Comparison of ENCODE assay signal across 16 cellular contexts in genomic region chr4:71663780-71664179, GRCh38.
"Had no signal": no experiment of that assay in that cellular context is flagged by ENCODE, and none has a peak within 500 bp of the region (broad histone marks: within the 10 kb centered on the region; RNA-seq: fewer than 3 reads in every experiment).

No MANE protein-coding gene starts in this region.

- H3K9ac ChIP-seq: parathyroid adenoma had no signal

- H3K79me2 ChIP-seq: parathyroid adenoma had no signal

- ATAC-seq: activated T-cell treated with anti-CD3 and anti-CD28 coated beads, Interleukin-2, amount 50 U/mL, for 72 hours; body of pancreas; left lobe of liver; naive thymus-derived CD8-positive, alpha-beta T cell; stimulated activated effector memory CD8-positive, alpha-beta T cell treated with anti-CD3 and anti-CD28 coated beads, Interleukin-12 subunit alpha, Interleukin-12 subunit beta, amount 100 ng/mL, for 72 hours had no signal

- DNase-seq: activated CD4-positive, alpha-beta T cell treated with anti-CD3 and anti-CD28 coated beads, Interleukin-2, amount 10 ng/mL, durations not matched to agents 7 days and 5 days; activated CD4-positive, CD25-positive, alpha-beta regulatory T cell; activated CD8-positive, alpha-beta memory T cell treated with anti-CD3 and anti-CD28 coated beads, Interleukin-2, amount 50 U/mL, for 48 hours; activated gamma-delta T cell treated with Interleukin-2 at 50 U/mL for 16 hours; activated naive CD8-positive, alpha-beta T cell treated with anti-CD3 and anti-CD28 coated beads for 36 hours; activated T-cell treated with anti-CD3 and anti-CD28 coated beads, Interleukin-2, amount 50 U/mL, for 72 hours; amygdala; body of pancreas; caudate nucleus; colonic mucosa; hippocampal formation; naive thymus-derived CD8-positive, alpha-beta T cell; stimulated activated CD4-positive, alpha-beta T cell treated with anti-CD3 and anti-CD28 coated beads, Interleukin-12 subunit alpha, Interleukin-12 subunit beta, amount 100 ng/mL, for 4 hours had no signal

- H2AFZ ChIP-seq: parathyroid adenoma had no signal

- H3K9me3 ChIP-seq: body of pancreas, colonic mucosa had no signal

- H3K4me1 ChIP-seq: body of pancreas, colonic mucosa, parathyroid adenoma had no signal

- H3K27ac ChIP-seq: body of pancreas, colonic mucosa, parathyroid adenoma had no signal

- H3K27me3 ChIP-seq: body of pancreas, colonic mucosa had no signal

- H3K4me3 ChIP-seq: body of pancreas, colonic mucosa had no signal

- H3K36me3 ChIP-seq: colonic mucosa had no signal
